ENCODE assay signal across 1 cellular context in the genomic region with DNA sequence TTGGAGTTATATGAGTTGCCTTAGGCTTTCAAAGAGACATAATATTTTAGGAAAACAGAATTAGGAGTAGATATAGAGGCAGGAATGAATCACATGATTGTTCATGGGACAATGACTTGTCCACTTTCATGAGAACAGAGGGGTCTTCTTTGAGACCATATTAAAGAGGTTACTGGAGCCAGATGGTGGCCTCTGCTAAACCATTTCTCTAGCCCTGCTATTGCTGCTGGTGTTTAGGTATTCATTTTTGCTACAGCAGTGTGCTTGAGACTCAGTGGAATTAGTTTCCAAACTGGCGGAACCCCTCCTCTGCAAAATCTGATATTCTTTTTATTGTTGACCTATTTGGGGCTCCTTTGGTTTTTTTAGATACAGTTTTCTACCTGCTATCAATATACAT.
TF ChIP-seq lines count a peak whose summit lies in the region.

No MANE protein-coding gene starts in this region.

TF ChIP-seq in GM23338, 12 proteins besides CTCF, POLR2A, EP300 and RAD21 (continued from another document):
- TF ChIP-seq, protein P1, sequence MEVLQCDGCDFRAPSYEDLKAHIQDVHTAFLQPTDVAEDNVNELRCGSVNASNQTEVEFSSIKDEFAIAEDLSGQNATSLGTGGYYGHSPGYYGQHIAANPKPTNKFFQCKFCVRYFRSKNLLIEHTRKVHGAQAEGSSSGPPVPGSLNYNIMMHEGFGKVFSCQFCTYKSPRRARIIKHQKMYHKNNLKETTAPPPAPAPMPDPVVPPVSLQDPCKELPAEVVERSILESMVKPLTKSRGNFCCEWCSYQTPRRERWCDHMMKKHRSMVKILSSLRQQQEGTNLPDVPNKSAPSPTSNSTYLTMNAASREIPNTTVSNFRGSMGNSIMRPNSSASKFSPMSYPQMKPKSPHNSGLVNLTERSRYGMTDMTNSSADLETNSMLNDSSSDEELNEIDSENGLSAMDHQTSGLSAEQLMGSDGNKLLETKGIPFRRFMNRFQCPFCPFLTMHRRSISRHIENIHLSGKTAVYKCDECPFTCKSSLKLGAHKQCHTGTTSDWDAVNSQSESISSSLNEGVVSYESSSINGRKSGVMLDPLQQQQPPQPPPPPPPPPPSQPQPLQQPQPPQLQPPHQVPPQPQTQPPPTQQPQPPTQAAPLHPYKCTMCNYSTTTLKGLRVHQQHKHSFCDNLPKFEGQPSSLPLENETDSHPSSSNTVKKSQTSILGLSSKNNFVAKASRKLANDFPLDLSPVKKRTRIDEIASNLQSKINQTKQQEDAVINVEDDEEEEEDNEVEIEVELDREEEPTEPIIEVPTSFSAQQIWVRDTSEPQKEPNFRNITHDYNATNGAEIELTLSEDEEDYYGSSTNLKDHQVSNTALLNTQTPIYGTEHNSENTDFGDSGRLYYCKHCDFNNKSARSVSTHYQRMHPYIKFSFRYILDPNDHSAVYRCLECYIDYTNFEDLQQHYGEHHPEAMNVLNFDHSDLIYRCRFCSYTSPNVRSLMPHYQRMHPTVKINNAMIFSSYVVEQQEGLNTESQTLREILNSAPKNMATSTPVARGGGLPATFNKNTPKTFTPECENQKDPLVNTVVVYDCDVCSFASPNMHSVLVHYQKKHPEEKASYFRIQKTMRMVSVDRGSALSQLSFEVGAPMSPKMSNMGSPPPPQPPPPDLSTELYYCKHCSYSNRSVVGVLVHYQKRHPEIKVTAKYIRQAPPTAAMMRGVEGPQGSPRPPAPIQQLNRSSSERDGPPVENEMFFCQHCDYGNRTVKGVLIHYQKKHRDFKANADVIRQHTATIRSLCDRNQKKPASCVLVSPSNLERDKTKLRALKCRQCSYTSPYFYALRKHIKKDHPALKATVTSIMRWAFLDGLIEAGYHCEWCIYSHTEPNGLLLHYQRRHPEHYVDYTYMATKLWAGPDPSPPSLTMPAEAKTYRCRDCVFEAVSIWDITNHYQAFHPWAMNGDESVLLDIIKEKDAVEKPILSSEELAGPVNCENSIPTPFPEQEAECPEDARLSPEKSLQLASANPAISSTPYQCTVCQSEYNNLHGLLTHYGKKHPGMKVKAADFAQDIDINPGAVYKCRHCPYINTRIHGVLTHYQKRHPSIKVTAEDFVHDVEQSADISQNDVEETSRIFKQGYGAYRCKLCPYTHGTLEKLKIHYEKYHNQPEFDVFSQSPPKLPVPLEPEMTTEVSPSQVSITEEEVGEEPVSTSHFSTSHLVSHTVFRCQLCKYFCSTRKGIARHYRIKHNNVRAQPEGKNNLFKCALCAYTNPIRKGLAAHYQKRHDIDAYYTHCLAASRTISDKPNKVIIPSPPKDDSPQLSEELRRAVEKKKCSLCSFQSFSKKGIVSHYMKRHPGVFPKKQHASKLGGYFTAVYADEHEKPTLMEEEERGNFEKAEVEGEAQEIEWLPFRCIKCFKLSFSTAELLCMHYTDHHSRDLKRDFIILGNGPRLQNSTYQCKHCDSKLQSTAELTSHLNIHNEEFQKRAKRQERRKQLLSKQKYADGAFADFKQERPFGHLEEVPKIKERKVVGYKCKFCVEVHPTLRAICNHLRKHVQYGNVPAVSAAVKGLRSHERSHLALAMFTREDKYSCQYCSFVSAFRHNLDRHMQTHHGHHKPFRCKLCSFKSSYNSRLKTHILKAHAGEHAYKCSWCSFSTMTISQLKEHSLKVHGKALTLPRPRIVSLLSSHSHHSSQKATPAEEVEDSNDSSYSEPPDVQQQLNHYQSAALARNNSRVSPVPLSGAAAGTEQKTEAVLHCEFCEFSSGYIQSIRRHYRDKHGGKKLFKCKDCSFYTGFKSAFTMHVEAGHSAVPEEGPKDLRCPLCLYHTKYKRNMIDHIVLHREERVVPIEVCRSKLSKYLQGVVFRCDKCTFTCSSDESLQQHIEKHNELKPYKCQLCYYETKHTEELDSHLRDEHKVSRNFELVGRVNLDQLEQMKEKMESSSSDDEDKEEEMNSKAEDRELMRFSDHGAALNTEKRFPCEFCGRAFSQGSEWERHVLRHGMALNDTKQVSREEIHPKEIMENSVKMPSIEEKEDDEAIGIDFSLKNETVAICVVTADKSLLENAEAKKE (CRISPR knock-in tag; IDR thresholded peaks at IDR 0.05), result no peak
- no peak for TF ChIP-seq POLR2AphosphoS5 (IDR thresholded peaks at IDR 0.05; ENCODE audit: low read depth)
